In the genomic region with DNA sequence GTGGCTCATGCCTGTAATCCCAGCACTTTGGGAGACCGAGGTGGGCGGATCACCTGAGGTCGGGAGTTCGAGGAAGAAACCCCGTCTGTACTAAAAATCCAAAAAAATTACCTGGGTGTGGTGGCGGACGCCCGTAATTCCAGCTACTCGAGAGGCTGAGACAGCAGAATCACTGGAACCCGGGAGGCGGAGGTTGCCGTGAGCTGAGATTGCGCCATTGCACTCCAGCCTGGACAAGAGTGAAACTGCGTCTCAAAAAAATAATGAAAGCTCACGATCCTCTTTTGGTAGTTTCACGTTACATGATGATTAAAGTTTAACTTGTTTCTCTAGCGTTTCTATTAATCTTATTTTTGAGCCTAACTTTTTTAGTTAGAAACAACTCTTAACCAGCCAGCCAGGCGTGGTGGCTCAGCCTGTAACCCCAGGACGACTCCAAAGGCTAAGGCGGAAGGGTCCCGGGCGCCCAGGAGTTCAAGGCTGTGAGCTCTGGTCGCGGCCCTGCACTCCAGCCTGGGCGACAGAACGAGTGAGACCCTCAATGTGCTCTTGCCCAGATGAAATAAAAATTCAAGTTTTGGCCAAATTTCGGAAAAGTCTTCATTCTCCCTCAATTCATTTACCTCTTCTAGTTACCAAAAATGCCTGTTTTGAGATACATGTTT, we compare ENCODE assay signal across 8 cellular contexts. TPM values are rescaled to one million over a fixed set of nuclear protein-coding genes. Genes with fewer than 3 reads are reported as not detected.
A peak's percentile ranks its signal among the peaks of the same experiment; 100 is the strongest.
DNase-seq lines count a peak whose midpoint lies in the region; ATAC-seq, FAIRE-seq and TF ChIP-seq lines count a peak whose summit lies in the region.

No MANE protein-coding gene starts in this region.

- no peak overlapping the region for H2BK5ac ChIP-seq in mesendoderm (ENCODE audit: low read length)

- TF ChIP-seq EP300 in ovary (IDR thresholded peaks at IDR 0.05): no peak

- TF ChIP-seq POLR2A in endothelial cell of umbilical vein (IDR thresholded peaks at IDR 0.05; ENCODE audit: low read depth, low read length) (no peak), ovary (IDR thresholded peaks at IDR 0.05) (no peak)

- H3K4ac ChIP-seq in mesendoderm (ENCODE audit: low read depth, low read length): no peak overlapping the region

- no TSS peak for BruUV-seq in endothelial cell of umbilical vein (replicated peaks; lab: Mats Ljungman, UMichigan)

- H3K4me3 ChIP-seq in DND-41 (ENCODE audit: low read depth in 1 of 2, low read length in 2 of 2) (peak overlapping the region; percentile 40 to 66; a peak in 3 of 4 replicates), OCI-LY3 (ENCODE audit: low read length) (peak overlapping the region; percentile 88), endothelial cell of umbilical vein (replicated peaks in 1 of 3; ENCODE audit: insufficient read depth in 1 of 3, low read depth in 1 of 3, low read length in 3 of 3) (peak overlapping the region in 2 of 3 experiments; percentile 5 to 58), ovary (peak overlapping the region; percentile 53), mesendoderm (ENCODE audit: low read length) (no peak overlapping the region)

- H3K9me1 ChIP-seq in endothelial cell of umbilical vein (replicated peaks; ENCODE audit: control insufficient read depth, extremely low read depth, insufficient read depth, low read length): no peaks in the 10 kb centered on the region

- H3K9ac ChIP-seq in DND-41 (ENCODE audit: low read depth, low read length) (peak overlapping the region; percentile 80), OCI-LY3 (ENCODE audit: low read length) (peak overlapping the region; percentile 77; the same call in 1 of the 2 replicates), endothelial cell of umbilical vein (replicated peaks; ENCODE audit: extremely low read depth, insufficient read depth, low read length) (peak overlapping the region; percentile 86), mesendoderm (ENCODE audit: low read length) (no peak overlapping the region)

- H4K20me1 ChIP-seq in DND-41 (ENCODE audit: insufficient read depth, low read length): peaks cover 32% of the 10 kb centered on the region
- H4K20me1 ChIP-seq in OCI-LY3 (ENCODE audit: insufficient read depth, low read length): peaks cover 27% of the 10 kb centered on the region
- H4K20me1 ChIP-seq in endothelial cell of umbilical vein (replicated peaks; ENCODE audit: control insufficient read depth, extremely low read depth, insufficient read depth, low read length): peaks cover 2% of the 10 kb centered on the region

- H4K8ac ChIP-seq in mesendoderm (ENCODE audit: low read depth, low read length): no peak overlapping the region

- H2BK120ac ChIP-seq in mesendoderm (ENCODE audit: low read depth, low read length): no peak overlapping the region

- dilution Hi-C loops in endothelial cell of umbilical vein (cut with MboI; ENCODE audit: extremely low pct_ligation_motif_present, low sequenced_read_pairs): no loop called here

- no peak overlapping the region for H2BK15ac ChIP-seq in mesendoderm (replicated peaks; ENCODE audit: low read depth)

- H2AFZ ChIP-seq in DND-41 (ENCODE audit: low read depth, low read length) (peak overlapping the region; percentile 96), OCI-LY3 (ENCODE audit: low read depth, low read length) (peak overlapping the region; percentile 62; the same call in 1 of the 2 replicates), endothelial cell of umbilical vein (ENCODE audit: low read depth, low read length) (peak overlapping the region; percentile 42)

- H3K27ac ChIP-seq in DND-41 (ENCODE audit: low read length) (peak overlapping the region; percentile 88), OCI-LY3 (ENCODE audit: low read length) (no peak overlapping the region), endothelial cell of umbilical vein (ENCODE audit: insufficient read depth, low read depth, low read length) (peak overlapping the region; percentile 79), ovary (peak overlapping the region; percentile 56 to 78), mesendoderm (ENCODE audit: low read depth, low read length) (no peak overlapping the region)

- no peak for ATAC-seq in DND-41 (ENCODE audit: insufficient read depth, low read depth)

- H3K4me1 ChIP-seq in DND-41 (ENCODE audit: insufficient read depth, low read length) (peaks cover 36% of the 10 kb centered on the region), OCI-LY3 (ENCODE audit: low read length) (peaks cover 23% of the 10 kb centered on the region), endothelial cell of umbilical vein (ENCODE audit: control insufficient read depth, extremely low read depth, insufficient read depth, low read length) (peaks cover 27% of the 10 kb centered on the region), ovary (ENCODE audit: insufficient read depth) (peaks cover 8% of the 10 kb centered on the region), mesendoderm (ENCODE audit: control insufficient read depth, low read depth, low read length) (peaks cover 7% of the 10 kb centered on the region)

- FAIRE-seq in endothelial cell of umbilical vein (lab: Jason Lieb, UNC): no peak

- no peak for DNase-seq in DND-41
- no peak for DNase-seq in endothelial cell of umbilical vein (ENCODE audit: low read depth, low spot score)
- DNase-seq in ovary: peak in 4 of 5 donors; percentile 25 to 60 (median 55)
- DNase-seq in stimulated activated CD4-positive, alpha-beta T cell treated with anti-CD3 and anti-CD28 coated beads, Interleukin-2, amount 100 ng/mL, for 48 hours: no peak
- DNase-seq in 8988T: no peak
- no peak for DNase-seq in cerebellar nuclear complex (lab: John Stamatoyannopoulos, UW)
- no peak for DNase-seq in mesendoderm

- CTCF ChIA-PET in endothelial cell of umbilical vein (lab: Charles Lee): interaction anchor here (1.7 to 4.7 kb wide), 3 partner anchors 13 to 78 kb away, joined by 6 to 62 read pairs (median 7); a partner anchor contains a TSS

- peaks cover 8% of the 10 kb centered on the region for H3K79me1 ChIP-seq in mesendoderm (ENCODE audit: low read length)

- no peak overlapping the region for H3K18ac ChIP-seq in mesendoderm (ENCODE audit: low read length)

- POLR2A ChIA-PET in endothelial cell of umbilical vein (lab: Charles Lee): no interaction called here

- intact Hi-C loops in endothelial cell of umbilical vein (cut with micrococcal nuclease): loop anchor here (2.0 kb wide), 3 partner anchors 25 to 305 kb away; a partner anchor contains a TSS
- intact Hi-C loops in ovary (cut with DNase I): loop anchor here in 2 of 4 donors (10.0 kb wide), 3 partner anchors 291 to 1159 kb away; a partner anchor contains a TSS

- H2AK5ac ChIP-seq in mesendoderm (ENCODE audit: low read length): no peak overlapping the region

- H3K4me2 ChIP-seq in DND-41 (ENCODE audit: insufficient read depth, low read length) (peak overlapping the region; percentile 75), OCI-LY3 (ENCODE audit: low read length) (peak overlapping the region; percentile 79), endothelial cell of umbilical vein (ENCODE audit: insufficient read depth, low read length) (peak overlapping the region; percentile 87), mesendoderm (ENCODE audit: low read length) (no peak overlapping the region)

- H3K79me2 ChIP-seq in DND-41 (ENCODE audit: insufficient read depth, low read length): peaks cover 37% of the 10 kb centered on the region
- peaks cover 34% of the 10 kb centered on the region for H3K79me2 ChIP-seq in OCI-LY3 (ENCODE audit: low read length)
- peaks cover 33% of the 10 kb centered on the region for H3K79me2 ChIP-seq in endothelial cell of umbilical vein (ENCODE audit: control insufficient read depth, insufficient read depth, low read length)
- H3K79me2 ChIP-seq in mesendoderm (ENCODE audit: control insufficient read depth, insufficient read depth, low read length): peaks cover 26% of the 10 kb centered on the region

- H3K27me3 ChIP-seq in DND-41 (ENCODE audit: insufficient read depth, low read length, poor library complexity): no peaks in the 10 kb centered on the region
- no peaks in the 10 kb centered on the region for H3K27me3 ChIP-seq in OCI-LY3 (ENCODE audit: low read depth, low read length)
- H3K27me3 ChIP-seq in endothelial cell of umbilical vein (ENCODE audit: control insufficient read depth in 2 of 2, insufficient read depth in 2 of 2, low read length in 2 of 2): no peaks in the 10 kb centered on the region
- H3K27me3 ChIP-seq in ovary: no peaks in the 10 kb centered on the region
- H3K27me3 ChIP-seq in mesendoderm (ENCODE audit: insufficient read depth, low read length, poor library complexity): no peaks in the 10 kb centered on the region

- peaks cover 28% of the 10 kb centered on the region for H3K36me3 ChIP-seq in DND-41 (ENCODE audit: insufficient read depth, low read length)
- H3K36me3 ChIP-seq in OCI-LY3 (replicated peaks; ENCODE audit: low read depth, low read length): peaks cover 15% of the 10 kb centered on the region
- no peaks in the 10 kb centered on the region for H3K36me3 ChIP-seq in endothelial cell of umbilical vein (ENCODE audit: control insufficient read depth in 2 of 2, extremely low read depth in 1 of 2, insufficient read depth in 2 of 2, low read length in 2 of 2)
- no peaks in the 10 kb centered on the region for H3K36me3 ChIP-seq in ovary
- H3K36me3 ChIP-seq in mesendoderm (ENCODE audit: control insufficient read depth, insufficient read depth, low read length): no peaks in the 10 kb centered on the region

- H3K9me3 ChIP-seq in DND-41 (ENCODE audit: insufficient read depth, low read length, severe bottlenecking) (no peaks in the 10 kb centered on the region), OCI-LY3 (ENCODE audit: insufficient read depth, low read length) (no peaks in the 10 kb centered on the region), endothelial cell of umbilical vein (replicated peaks; ENCODE audit: control insufficient read depth, insufficient read depth, low read length) (no peaks in the 10 kb centered on the region), ovary (no peaks in the 10 kb centered on the region)

- TF ChIP-seq CTCF in DND-41 (IDR thresholded peaks at IDR 0.05; ENCODE audit: borderline replicate concordance, extremely low read depth, low read length, poor library complexity, severe bottlenecking): no peak
- no peak for TF ChIP-seq CTCF in OCI-LY3 (IDR thresholded peaks at IDR 0.05; ENCODE audit: low read depth, low read length)
- TF ChIP-seq CTCF in endothelial cell of umbilical vein (IDR thresholded peaks at IDR 0.05; ENCODE audit: extremely low read depth in 1 of 2, insufficient read depth in 1 of 2, low read depth in 1 of 2, low read length in 2 of 2): no peak
- no peak for TF ChIP-seq CTCF in ovary (IDR thresholded peaks at IDR 0.05)

- H3K56ac ChIP-seq in mesendoderm (ENCODE audit: low read length): no peak overlapping the region

- no peak overlapping the region for H3K23ac ChIP-seq in mesendoderm (ENCODE audit: low read length)

- H4K5ac ChIP-seq in mesendoderm (ENCODE audit: low read length): no peak overlapping the region

- WGBS in ovary, 3 donors: 66 to 76% (median 72%) methylated on average over 27 of the region's 27 CpGs
- WGBS in mesendoderm (ENCODE audit: extremely low coverage, insufficient coverage, low lambda C conversion rate): no CpG with 5 or more reads among the region's 27 CpGs

RNA-seq across cellular contexts. Expression of a gene that starts 1.2 kb away (rescaled TPM):
- 47.7 and 50.1 TPM in 2 replicates for total RNA-seq in endothelial cell of umbilical vein
- 54.5 and 68.9 TPM in 2 replicates for polyA plus RNA-seq in endothelial cell of umbilical vein
- 56.2 and 64.2 TPM in 2 replicates for polyA plus RNA-seq in endothelial cell of umbilical vein (2011; cell fraction: cytosol; rRNA removed)
- polyA plus RNA-seq in endothelial cell of umbilical vein (2011; cell fraction: nucleus; rRNA removed): 59.4 and 59.7 TPM in 2 replicates
- polyA plus RNA-seq in endothelial cell of umbilical vein (2012): 44.9 and 45.1 TPM in 2 replicates
- polyA minus RNA-seq in endothelial cell of umbilical vein: 55.8 and 60.5 TPM in 2 replicates
- polyA minus RNA-seq in endothelial cell of umbilical vein (2011; cell fraction: cytosol; rRNA and poly(A)+ RNA removed): 27.8 TPM
- polyA minus RNA-seq in endothelial cell of umbilical vein (2011; cell fraction: nucleus; rRNA and poly(A)+ RNA removed): 26.4 and 31.4 TPM in 2 replicates
- total RNA-seq in ovary: 10 to 100 TPM; 30.4 to 73.4 (median 34.6) TPM
- polyA plus RNA-seq in ovary: 10 to 100 TPM; 33.9 to 39.5 TPM
- 34.4 TPM for polyA plus RNA-seq in mesendoderm (2013, experiment 1 of 2)
- polyA plus RNA-seq in mesendoderm (2013, experiment 2 of 2): 35.4 TPM

RNA-seq across cellular contexts. Expression of a gene that starts 13.3 kb away (rescaled TPM):
- total RNA-seq in endothelial cell of umbilical vein: 0.32 and 0.62 TPM in 2 replicates
- polyA plus RNA-seq in endothelial cell of umbilical vein: 0.29 and 0.41 TPM in 2 replicates
- 0.23 and 0.27 TPM in 2 replicates for polyA plus RNA-seq in endothelial cell of umbilical vein (2011; cell fraction: cytosol; rRNA removed)
- 1.9 and 2.3 TPM in 2 replicates for polyA plus RNA-seq in endothelial cell of umbilical vein (2011; cell fraction: nucleus; rRNA removed)
- 0.42 and 0.44 TPM in 2 replicates for polyA plus RNA-seq in endothelial cell of umbilical vein (2012)
- polyA minus RNA-seq in endothelial cell of umbilical vein: 0.51 and 0.78 TPM in 2 replicates
- polyA minus RNA-seq in endothelial cell of umbilical vein (2011; cell fraction: cytosol; rRNA and poly(A)+ RNA removed): not detected
- 0.87 and 0.91 TPM in 2 replicates for polyA minus RNA-seq in endothelial cell of umbilical vein (2011; cell fraction: nucleus; rRNA and poly(A)+ RNA removed)
- total RNA-seq in ovary: under 1 TPM; 0.24 to 0.83 (median 0.50) TPM
- polyA plus RNA-seq in ovary: under 1 TPM; 0.38 to 0.52 TPM
- 0.10 TPM for polyA plus RNA-seq in mesendoderm (2013, experiment 1 of 2)
- 0.08 TPM for polyA plus RNA-seq in mesendoderm (2013, experiment 2 of 2)

Comparison
In these comparisons a context has a peak if more than half of its experiments do, and no peak if none do; other contexts are left out.
1. DNase-seq: peak in ovary (4 of 5); none in DND-41 (single experiment), endothelial cell of umbilical vein (single experiment), stimulated activated CD4-positive, alpha-beta T cell treated with anti-CD3 and anti-CD28 coated beads, Interleukin-2, amount 100 ng/mL, for 48 hours (0 of 2), 8988T (single experiment), cerebellar nuclear complex (0 of 2) and mesendoderm (single experiment).
2. H2AFZ ChIP-seq: peak in every context shown above with its lines; median percentile 96 in DND-41; 62 in OCI-LY3; 42 in endothelial cell of umbilical vein.
3. H3K27ac ChIP-seq: peak in DND-41 (single experiment), endothelial cell of umbilical vein (single experiment) and ovary (2 of 2); none in OCI-LY3 (single experiment) and mesendoderm (single experiment).